Comparison of ENCODE assay signal across 1 cellular context in genomic region chr4:138627096-138627495, GRCh38.
TF ChIP-seq lines count a peak whose summit lies in the region.

No MANE protein-coding gene starts in this region.

TF ChIP-seq in GM23338, 12 proteins besides CTCF, POLR2A, EP300 and RAD21 (continued from another document):
- TF ChIP-seq ZNF462 (CRISPR knock-in tag; IDR thresholded peaks at IDR 0.05) = no peak
- no peak for TF ChIP-seq ETS1 (IDR thresholded peaks at IDR 0.05)
- no peak for TF ChIP-seq ZNF331 (CRISPR knock-in tag; IDR thresholded peaks at IDR 0.05; ENCODE audit: low read depth)
- TF ChIP-seq ZNF114 (CRISPR knock-in tag; IDR thresholded peaks at IDR 0.05) = no peak
- TF ChIP-seq EZH2 (IDR thresholded peaks at IDR 0.05; ENCODE audit: low read depth, unreplicated experiment) = no peak
- no peak for TF ChIP-seq JUNB (IDR thresholded peaks at IDR 0.05; ENCODE audit: unreplicated experiment)
- no peak for TF ChIP-seq CREB1 (CRISPR knock-in tag; IDR thresholded peaks at IDR 0.05; ENCODE audit: low read depth)
